27 cellular contexts compared by ENCODE assay signal in the genomic region with DNA sequence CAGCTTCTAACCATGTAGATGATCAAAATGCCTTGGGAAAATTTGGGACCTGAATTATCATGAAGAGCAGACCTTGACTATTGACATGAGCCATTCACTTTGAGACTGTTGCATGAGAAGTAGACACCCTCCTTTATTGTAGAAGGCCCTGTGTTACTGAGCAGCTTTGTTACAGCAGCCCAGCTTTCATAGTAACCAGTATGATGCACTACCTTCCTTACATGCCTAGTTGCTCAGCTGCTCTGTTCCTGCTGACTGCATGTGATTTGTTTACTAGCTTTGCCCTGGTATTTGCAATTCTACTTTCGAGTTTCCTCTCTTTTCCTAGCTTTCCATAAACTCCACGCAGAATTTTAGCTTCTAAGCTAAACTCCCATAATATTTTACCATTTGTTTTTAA.
"Had no signal": no experiment of that assay in that cellular context is flagged by ENCODE, and none has a peak within 500 bp of the region (broad histone marks: within the 10 kb centered on the region; RNA-seq: fewer than 3 reads in every experiment).

No MANE protein-coding gene starts in this region.

- DNase-seq: cortex of kidney; effector CD8-positive, alpha-beta T cell; endodermal cell; foreskin melanocyte; glutamatergic neuron; hypothalamus; kidney; natural killer cell; right lobe of liver; small intestine; stimulated activated CD4-positive, alpha-beta T cell treated with anti-CD3 and anti-CD28 coated beads, Interleukin-12 subunit alpha, Interleukin-12 subunit beta, amount 100 ng/mL, for 4 hours; stimulated activated CD4-positive, alpha-beta T cell treated with anti-CD3 and anti-CD28 coated beads, Interleukin-1b, Interleukin-23, amount 100 ng/mL, for 48 hours; stimulated activated CD4-positive, alpha-beta T cell treated with anti-CD3 and anti-CD28 coated beads, Interleukin-4, amount 100 ng/mL, for 1 hour; stimulated activated CD8-positive, alpha-beta memory T cell treated with anti-CD3 and anti-CD28 coated beads, Interleukin-4, amount 100 ng/mL, for 48 hours; stimulated activated naive CD4-positive, alpha-beta T cell; stimulated activated naive CD8-positive, alpha-beta T cell treated with anti-CD3 and anti-CD28 coated beads, Interleukin-15, amount 100 ng/mL, for 72 hours; transverse colon had no signal

- H3K27me3 Mint-ChIP-seq: progenitor cell of endocrine pancreas had no signal

- H3K27ac ChIP-seq: epithelial cell of prostate, parathyroid adenoma, right lobe of liver, suprapubic skin, transverse colon, vagina had no signal

- H3K4me3 Mint-ChIP-seq: endodermal cell; memory B cell; natural killer cell; neural crest cell; stimulated activated naive CD8-positive, alpha-beta T cell treated with anti-CD3 and anti-CD28 coated beads, Interleukin-15, amount 100 ng/mL, for 72 hours had no signal

- H3K27me3 ChIP-seq: right lobe of liver, suprapubic skin, transverse colon, vagina had no signal

- H3K27ac Mint-ChIP-seq: endodermal cell; memory B cell; natural killer cell; progenitor cell of endocrine pancreas; stimulated activated naive CD8-positive, alpha-beta T cell treated with anti-CD3 and anti-CD28 coated beads, Interleukin-15, amount 100 ng/mL, for 72 hours had no signal

- H2AFZ ChIP-seq: parathyroid adenoma had no signal

- H3K4me1 ChIP-seq: suprapubic skin, transverse colon, vagina had no signal

- H3K9me3 ChIP-seq: right lobe of liver, suprapubic skin, transverse colon, vagina had no signal

- H3K9ac ChIP-seq: parathyroid adenoma had no signal

- H3K36me3 Mint-ChIP-seq: memory B cell, natural killer cell had no signal

- H3K79me2 ChIP-seq: parathyroid adenoma had no signal

- H3K36me3 ChIP-seq: right lobe of liver, suprapubic skin, transverse colon, vagina had no signal

- H3K4me3 ChIP-seq: lung, right lobe of liver, suprapubic skin, transverse colon, vagina had no signal

- H3K9me3 Mint-ChIP-seq: memory B cell; natural killer cell; neural crest cell; stimulated activated naive CD8-positive, alpha-beta T cell treated with anti-CD3 and anti-CD28 coated beads, Interleukin-15, amount 100 ng/mL, for 72 hours had no signal

- H3K4me1 Mint-ChIP-seq: memory B cell; natural killer cell; stimulated activated naive CD8-positive, alpha-beta T cell treated with anti-CD3 and anti-CD28 coated beads, Interleukin-15, amount 100 ng/mL, for 72 hours had no signal

- ATAC-seq: esophagus mucosa; left lobe of liver; natural killer cell; right lobe of liver; stimulated activated naive CD8-positive, alpha-beta T cell treated with anti-CD3 and anti-CD28 coated beads, Interleukin-15, amount 100 ng/mL, for 72 hours had no signal
